Comparison of ENCODE assay signal across 1 cellular context in the genomic region with DNA sequence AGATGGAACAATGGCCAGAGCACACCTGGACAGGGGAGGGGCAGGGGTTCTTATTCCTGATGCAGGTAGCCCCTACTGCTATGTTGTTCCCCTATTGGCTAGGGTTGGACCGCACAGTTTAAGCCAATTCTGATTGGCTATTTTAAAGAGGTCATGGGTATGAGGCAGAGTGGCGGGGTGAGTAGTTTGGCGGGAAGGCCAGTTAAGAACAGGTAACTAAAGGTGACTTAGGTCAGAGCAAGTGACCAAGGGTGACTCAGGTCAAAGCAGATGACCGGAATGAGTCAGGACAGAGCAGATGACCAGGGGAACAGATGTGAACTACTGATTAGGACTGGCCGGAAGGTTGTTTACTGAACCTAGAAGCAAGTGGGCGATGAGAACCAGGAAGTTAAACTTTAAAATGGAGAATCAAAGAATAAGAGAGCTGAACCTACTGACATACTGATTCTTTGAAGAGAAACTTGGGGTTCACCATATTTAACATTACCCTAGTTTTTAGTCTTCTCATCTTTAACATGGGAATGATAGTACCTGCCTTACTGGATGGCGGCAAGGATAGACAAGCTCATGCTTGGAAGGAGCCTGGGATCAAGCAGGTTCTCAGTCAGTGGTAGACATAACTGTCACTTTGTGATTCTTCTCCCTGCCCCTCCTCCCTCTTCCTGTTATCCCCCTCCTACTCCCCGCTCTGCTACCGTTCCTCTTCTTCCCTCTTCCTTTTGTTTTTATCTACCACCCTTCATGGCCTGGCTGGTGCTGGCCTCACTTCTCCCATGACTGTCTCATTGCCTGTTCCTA.
TF ChIP-seq lines count a peak whose summit lies in the region.

No MANE protein-coding gene starts in this region.

TF ChIP-seq in K562, 482 proteins besides CTCF, POLR2A, EP300 and RAD21 (continued from another document and continues in another):
- TF ChIP-seq ARID4B (CRISPR knock-in tag; IDR thresholded peaks at IDR 0.05) (no peak), E2F5 (CRISPR knock-in tag; IDR thresholded peaks at IDR 0.05) (no peak), BACH1 (tag; IDR thresholded peaks at IDR 0.05) (peak; percentile 45; the same call in 1 of the 2 replicates), IRF9 (tag; IDR thresholded peaks at IDR 0.05) (peak; percentile 5; the same call in 1 of the 2 replicates), YBX1 (IDR thresholded peaks at IDR 0.05) (no peak), ZFP1 (CRISPR knock-in tag; IDR thresholded peaks at IDR 0.05) (peak; percentile 43; the same call in 1 of the 2 replicates), MTA1 (IDR thresholded peaks at IDR 0.05; ENCODE audit: borderline replicate concordance) (peak; percentile 91), KLF1 (tag; IDR thresholded peaks at IDR 0.05) (no peak; the same call in 1 of the 2 replicates), ETV5 (CRISPR knock-in tag; IDR thresholded peaks at IDR 0.05; ENCODE audit: low read depth) (peak; percentile 95), SIRT6 (IDR thresholded peaks at IDR 0.05; ENCODE audit: low read depth, low read length) (no peak), EZH2 (IDR thresholded peaks at IDR 0.05; ENCODE audit: borderline replicate concordance, low read depth, low read length) (no peak), ZNF512 (tag; IDR thresholded peaks at IDR 0.05) (no peak), ZNF23 (CRISPR knock-in tag; IDR thresholded peaks at IDR 0.05) (peak; percentile 55; the same call in 1 of the 2 replicates), ZEB2 (IDR thresholded peaks at IDR 0.05) (peak; percentile 100), SRSF1 (IDR thresholded peaks at IDR 0.05; ENCODE audit: low read depth, low read length) (no peak), HEY1 (CRISPR knock-in tag; IDR thresholded peaks at IDR 0.05; ENCODE audit: borderline replicate concordance) (no peak), E4F1 (CRISPR knock-in tag; IDR thresholded peaks at IDR 0.05; ENCODE audit: borderline replicate concordance) (no peak), MCM5 (IDR thresholded peaks at IDR 0.05; ENCODE audit: low read depth) (no peak), ETS2 (tag; IDR thresholded peaks at IDR 0.05; ENCODE audit: borderline replicate concordance, poor library complexity, severe bottlenecking) (no peak), TCF7 (IDR thresholded peaks at IDR 0.05; ENCODE audit: borderline replicate concordance) (no peak), ZNF436 (CRISPR knock-in tag; IDR thresholded peaks at IDR 0.05) (no peak), RHOXF2B (CRISPR knock-in tag; conservative IDR thresholded peaks at IDR 0.05) (no peak), SRSF7 (optimal IDR thresholded peaks at IDR 0.05; ENCODE audit: low read depth, low read length) (no peak), ZNF232 (CRISPR knock-in tag; IDR thresholded peaks at IDR 0.05) (no peak), ASH1L (IDR thresholded peaks at IDR 0.05; ENCODE audit: borderline replicate concordance, low read depth, partially characterized antibody) (peak; percentile 58), C11orf30 (IDR thresholded peaks at IDR 0.05; ENCODE audit: low read depth) (peak; percentile 86), GTF2F1 (IDR thresholded peaks at IDR 0.05; ENCODE audit: low read depth, low read length) (no peak), ZSCAN32 (CRISPR knock-in tag; IDR thresholded peaks at IDR 0.05) (peak; percentile 10; the same call in 1 of the 2 replicates)
- TF ChIP-seq, protein P1, sequence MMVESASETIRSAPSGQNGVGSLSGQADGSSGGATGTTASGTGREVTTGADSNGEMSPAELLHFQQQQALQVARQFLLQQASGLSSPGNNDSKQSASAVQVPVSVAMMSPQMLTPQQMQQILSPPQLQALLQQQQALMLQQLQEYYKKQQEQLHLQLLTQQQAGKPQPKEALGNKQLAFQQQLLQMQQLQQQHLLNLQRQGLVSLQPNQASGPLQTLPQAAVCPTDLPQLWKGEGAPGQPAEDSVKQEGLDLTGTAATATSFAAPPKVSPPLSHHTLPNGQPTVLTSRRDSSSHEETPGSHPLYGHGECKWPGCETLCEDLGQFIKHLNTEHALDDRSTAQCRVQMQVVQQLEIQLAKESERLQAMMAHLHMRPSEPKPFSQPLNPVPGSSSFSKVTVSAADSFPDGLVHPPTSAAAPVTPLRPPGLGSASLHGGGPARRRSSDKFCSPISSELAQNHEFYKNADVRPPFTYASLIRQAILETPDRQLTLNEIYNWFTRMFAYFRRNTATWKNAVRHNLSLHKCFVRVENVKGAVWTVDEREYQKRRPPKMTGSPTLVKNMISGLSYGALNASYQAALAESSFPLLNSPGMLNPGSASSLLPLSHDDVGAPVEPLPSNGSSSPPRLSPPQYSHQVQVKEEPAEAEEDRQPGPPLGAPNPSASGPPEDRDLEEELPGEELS (CRISPR knock-in tag; IDR thresholded peaks at IDR 0.05; ENCODE audit: borderline replicate concordance), result no peak
- TF ChIP-seq, protein P2, sequence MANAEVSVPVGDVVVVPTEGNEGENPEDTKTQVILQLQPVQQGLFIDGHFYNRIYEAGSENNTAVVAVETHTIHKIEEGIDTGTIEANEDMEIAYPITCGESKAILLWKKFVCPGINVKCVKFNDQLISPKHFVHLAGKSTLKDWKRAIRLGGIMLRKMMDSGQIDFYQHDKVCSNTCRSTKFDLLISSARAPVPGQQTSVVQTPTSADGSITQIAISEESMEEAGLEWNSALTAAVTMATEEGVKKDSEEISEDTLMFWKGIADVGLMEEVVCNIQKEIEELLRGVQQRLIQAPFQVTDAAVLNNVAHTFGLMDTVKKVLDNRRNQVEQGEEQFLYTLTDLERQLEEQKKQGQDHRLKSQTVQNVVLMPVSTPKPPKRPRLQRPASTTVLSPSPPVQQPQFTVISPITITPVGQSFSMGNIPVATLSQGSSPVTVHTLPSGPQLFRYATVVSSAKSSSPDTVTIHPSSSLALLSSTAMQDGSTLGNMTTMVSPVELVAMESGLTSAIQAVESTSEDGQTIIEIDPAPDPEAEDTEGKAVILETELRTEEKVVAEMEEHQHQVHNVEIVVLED (CRISPR knock-in tag; IDR thresholded peaks at IDR 0.05), result peak; percentile 28; the same call in 1 of the 2 replicates
- TF ChIP-seq, protein P3, sequence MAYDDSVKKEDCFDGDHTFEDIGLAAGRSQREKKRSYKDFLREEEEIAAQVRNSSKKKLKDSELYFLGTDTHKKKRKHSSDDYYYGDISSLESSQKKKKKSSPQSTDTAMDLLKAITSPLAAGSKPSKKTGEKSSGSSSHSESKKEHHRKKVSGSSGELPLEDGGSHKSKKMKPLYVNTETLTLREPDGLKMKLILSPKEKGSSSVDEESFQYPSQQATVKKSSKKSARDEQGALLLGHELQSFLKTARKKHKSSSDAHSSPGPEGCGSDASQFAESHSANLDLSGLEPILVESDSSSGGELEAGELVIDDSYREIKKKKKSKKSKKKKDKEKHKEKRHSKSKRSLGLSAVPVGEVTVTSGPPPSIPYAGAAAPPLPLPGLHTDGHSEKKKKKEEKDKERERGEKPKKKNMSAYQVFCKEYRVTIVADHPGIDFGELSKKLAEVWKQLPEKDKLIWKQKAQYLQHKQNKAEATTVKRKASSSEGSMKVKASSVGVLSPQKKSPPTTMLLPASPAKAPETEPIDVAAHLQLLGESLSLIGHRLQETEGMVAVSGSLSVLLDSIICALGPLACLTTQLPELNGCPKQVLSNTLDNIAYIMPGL (CRISPR knock-in tag; IDR thresholded peaks at IDR 0.05), result no peak
- TF ChIP-seq, protein P4, sequence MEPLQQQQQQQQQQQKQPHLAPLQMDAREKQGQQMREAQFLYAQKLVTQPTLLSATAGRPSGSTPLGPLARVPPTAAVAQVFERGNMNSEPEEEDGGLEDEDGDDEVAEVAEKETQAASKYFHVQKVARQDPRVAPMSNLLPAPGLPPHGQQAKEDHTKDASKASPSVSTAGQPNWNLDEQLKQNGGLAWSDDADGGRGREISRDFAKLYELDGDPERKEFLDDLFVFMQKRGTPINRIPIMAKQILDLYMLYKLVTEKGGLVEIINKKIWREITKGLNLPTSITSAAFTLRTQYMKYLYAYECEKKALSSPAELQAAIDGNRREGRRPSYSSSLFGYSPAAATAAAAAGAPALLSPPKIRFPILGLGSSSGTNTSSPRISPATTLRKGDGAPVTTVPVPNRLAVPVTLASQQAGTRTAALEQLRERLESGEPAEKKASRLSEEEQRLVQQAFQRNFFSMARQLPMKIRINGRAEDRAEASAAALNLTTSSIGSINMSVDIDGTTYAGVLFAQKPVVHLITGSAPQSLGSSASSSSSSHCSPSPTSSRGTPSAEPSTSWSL (CRISPR knock-in tag; IDR thresholded peaks at IDR 0.05; ENCODE audit: borderline replicate concordance), result peak; percentile 68; the same call in 1 of the 2 replicates
- TF ChIP-seq, protein P5, sequence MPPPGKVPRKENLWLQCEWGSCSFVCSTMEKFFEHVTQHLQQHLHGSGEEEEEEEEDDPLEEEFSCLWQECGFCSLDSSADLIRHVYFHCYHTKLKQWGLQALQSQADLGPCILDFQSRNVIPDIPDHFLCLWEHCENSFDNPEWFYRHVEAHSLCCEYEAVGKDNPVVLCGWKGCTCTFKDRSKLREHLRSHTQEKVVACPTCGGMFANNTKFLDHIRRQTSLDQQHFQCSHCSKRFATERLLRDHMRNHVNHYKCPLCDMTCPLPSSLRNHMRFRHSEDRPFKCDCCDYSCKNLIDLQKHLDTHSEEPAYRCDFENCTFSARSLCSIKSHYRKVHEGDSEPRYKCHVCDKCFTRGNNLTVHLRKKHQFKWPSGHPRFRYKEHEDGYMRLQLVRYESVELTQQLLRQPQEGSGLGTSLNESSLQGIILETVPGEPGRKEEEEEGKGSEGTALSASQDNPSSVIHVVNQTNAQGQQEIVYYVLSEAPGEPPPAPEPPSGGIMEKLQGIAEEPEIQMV (tag; conservative IDR thresholded peaks at IDR 0.05; ENCODE audit: low read depth), result peak; percentile 49
